ENCODE assay signal across 20 cellular contexts in genomic region chr16:58048494-58048893, GRCh38.
"Had no signal": no experiment of that assay in that cellular context is flagged by ENCODE, and none has a peak within 500 bp of the region (broad histone marks: within the 10 kb centered on the region; RNA-seq: fewer than 3 reads in every experiment).

No MANE protein-coding gene starts in this region.

- H3K9me3 ChIP-seq: ascending aorta, esophagus muscularis mucosa, tibial artery had no signal

- H3K4me1 ChIP-seq: ascending aorta, tibial artery had no signal

- H3K4me3 ChIP-seq: ascending aorta, esophagus muscularis mucosa, lung, tibial artery had no signal

- H3K9me3 Mint-ChIP-seq: activated CD4-positive, alpha-beta T cell treated with anti-CD3 and anti-CD28 coated beads, Interleukin-2, amount 10 ng/mL, durations not matched to agents 7 days and 5 days; activated naive CD4-positive, alpha-beta T cell treated with anti-CD3 and anti-CD28 coated beads, Interleukin-2, amount 50 U/mL, for 72 hours; central memory CD8-positive, alpha-beta T cell; stimulated activated naive CD8-positive, alpha-beta T cell treated with anti-CD3 and anti-CD28 coated beads, Interleukin-15, Interleukin-2, amounts not matched to agents 100 ng/mL and 50 ng/mL, for 24 hours had no signal

- H3K27ac ChIP-seq: ascending aorta, brain microvascular endothelial cell, tibial artery, WERI-Rb-1 had no signal

- H3K4me1 Mint-ChIP-seq: activated CD4-positive, alpha-beta T cell treated with anti-CD3 and anti-CD28 coated beads, Interleukin-2, amount 10 ng/mL, durations not matched to agents 7 days and 5 days; central memory CD8-positive, alpha-beta T cell; naive thymus-derived CD8-positive, alpha-beta T cell had no signal

- H3K4me3 Mint-ChIP-seq: activated CD4-positive, alpha-beta T cell treated with anti-CD3 and anti-CD28 coated beads, Interleukin-2, amount 10 ng/mL, durations not matched to agents 7 days and 5 days; activated CD8-positive, alpha-beta T cell treated with anti-CD3 and anti-CD28 coated beads, Interleukin-2, amount 10 ng/mL, durations not matched to agents 7 days and 5 days; central memory CD8-positive, alpha-beta T cell; naive thymus-derived CD8-positive, alpha-beta T cell; stimulated activated naive CD8-positive, alpha-beta T cell treated with anti-CD3 and anti-CD28 coated beads, Interleukin-15, Interleukin-2, amounts not matched to agents 100 ng/mL and 50 ng/mL, for 24 hours had no signal

- H3K36me3 Mint-ChIP-seq: activated naive CD4-positive, alpha-beta T cell treated with anti-CD3 and anti-CD28 coated beads, Interleukin-2, amount 50 U/mL, for 72 hours; naive thymus-derived CD8-positive, alpha-beta T cell had no signal

- H3K27ac Mint-ChIP-seq: activated CD4-positive, alpha-beta T cell treated with anti-CD3 and anti-CD28 coated beads, Interleukin-2, amount 10 ng/mL, durations not matched to agents 7 days and 5 days; activated CD8-positive, alpha-beta T cell treated with anti-CD3 and anti-CD28 coated beads, Interleukin-2, amount 10 ng/mL, durations not matched to agents 7 days and 5 days; activated naive CD4-positive, alpha-beta T cell treated with anti-CD3 and anti-CD28 coated beads, Interleukin-2, amount 50 U/mL, for 72 hours; naive thymus-derived CD8-positive, alpha-beta T cell; stimulated activated naive CD8-positive, alpha-beta T cell treated with anti-CD3 and anti-CD28 coated beads, Interleukin-15, Interleukin-2, amounts not matched to agents 100 ng/mL and 50 ng/mL, for 24 hours had no signal

- H3K36me3 ChIP-seq: ascending aorta, brain microvascular endothelial cell, WERI-Rb-1 had no signal

- ATAC-seq: activated CD8-positive, alpha-beta T cell treated with anti-CD3 and anti-CD28 coated beads, Interleukin-2, amount 10 ng/mL, durations not matched to agents 7 days and 5 days; activated naive CD4-positive, alpha-beta T cell treated with anti-CD3 and anti-CD28 coated beads, Interleukin-2, amount 50 U/mL, for 72 hours; naive thymus-derived CD8-positive, alpha-beta T cell had no signal

- H3K27me3 Mint-ChIP-seq: activated CD4-positive, alpha-beta T cell treated with anti-CD3 and anti-CD28 coated beads, Interleukin-2, amount 10 ng/mL, durations not matched to agents 7 days and 5 days; stimulated activated naive CD8-positive, alpha-beta T cell treated with anti-CD3 and anti-CD28 coated beads, Interleukin-15, Interleukin-2, amounts not matched to agents 100 ng/mL and 50 ng/mL, for 24 hours had no signal

- DNase-seq: activated CD4-positive, alpha-beta T cell treated with anti-CD3 and anti-CD28 coated beads, Interleukin-2, amount 10 ng/mL, durations not matched to agents 7 days and 5 days; activated CD4-positive, CD25-positive, alpha-beta regulatory T cell treated with anti-CD3 and anti-CD28 coated beads, Interleukin-2, amount 50 U/mL, for 72 hours; activated CD8-positive, alpha-beta T cell treated with anti-CD3 and anti-CD28 coated beads, Interleukin-2, amount 10 ng/mL, durations not matched to agents 7 days and 5 days; activated gamma-delta T cell treated with Interleukin-2 at 50 U/mL for 16 hours; activated T-cell treated with anti-CD3 and anti-CD28 coated beads, Interleukin-2, amount 50 U/mL, for 1 hour; brain microvascular endothelial cell; effector memory CD4-positive, alpha-beta T cell; nucleus accumbens; stimulated activated CD4-positive, alpha-beta T cell treated with anti-CD3 and anti-CD28 coated beads, Interleukin-12 subunit alpha, Interleukin-12 subunit beta, amount 100 ng/mL, for 4 hours; substantia nigra; T-helper 1 cell; tibial artery; WERI-Rb-1 had no signal

- H3K27me3 ChIP-seq: ascending aorta, brain microvascular endothelial cell, esophagus muscularis mucosa had no signal
